In genomic region chr4:99013884-99014523, GRCh38 we compare ENCODE assay signal across 24 cellular contexts. TPM values are rescaled to one million over a fixed set of nuclear protein-coding genes. Genes with fewer than 3 reads are reported as not detected.
DNase-seq lines count a peak whose midpoint lies in the region; ATAC-seq and TF ChIP-seq lines count a peak whose summit lies in the region.
"Had no signal": no experiment of that assay in that cellular context is flagged by ENCODE, and none has a peak within 500 bp of the region (broad histone marks: within the 10 kb centered on the region; RNA-seq: fewer than 3 reads in every experiment).

No MANE protein-coding gene starts in this region.

- H3K36me3 ChIP-seq in IMR-90 (ENCODE audit: control insufficient read depth, insufficient read depth, low read length) (peaks cover 3% of the 10 kb centered on the region; the same call in 1 of the 2 replicates), ascending aorta (no peaks in the 10 kb centered on the region), left ventricle myocardium inferior (no peaks in the 10 kb centered on the region)
- H3K36me3 ChIP-seq: left lung, thyroid gland had no signal

- no peak overlapping the region for H3K56ac ChIP-seq in IMR-90 (ENCODE audit: extremely low read depth, insufficient read depth, low read length)

- H3K36me3 Mint-ChIP-seq in stimulated activated effector memory CD8-positive, alpha-beta T cell treated with anti-CD3 and anti-CD28 coated beads, Interleukin-12 subunit alpha, Interleukin-12 subunit beta, amount 100 ng/mL, for 72 hours = peaks cover 9% of the 10 kb centered on the region
- H3K36me3 Mint-ChIP-seq in mesothelial cell of epicardium = peaks cover 73% of the 10 kb centered on the region

- H3K9me1 ChIP-seq in IMR-90 (ENCODE audit: insufficient read depth, low read length) = no peaks in the 10 kb centered on the region

- no peak overlapping the region for H3K14ac ChIP-seq in IMR-90 (replicated peaks; ENCODE audit: low read depth, low read length)

- H3K27me3 ChIP-seq in IMR-90 (ENCODE audit: control insufficient read depth, insufficient read depth, low read length) (no peaks in the 10 kb centered on the region), ascending aorta (no peaks in the 10 kb centered on the region), left ventricle myocardium inferior (ENCODE audit: low read depth) (no peaks in the 10 kb centered on the region)
- H3K27me3 ChIP-seq: left lung, thyroid gland had no signal

- H2BK20ac ChIP-seq in IMR-90 (ENCODE audit: low read depth, low read length) = no peak overlapping the region

- BruUV-seq in IMR-90 (replicated peaks; lab: Mats Ljungman, UMichigan) = no TSS peak

- H3K9me3 ChIP-seq in IMR-90 (ENCODE audit: control insufficient read depth, insufficient read depth, low read length) (peaks cover 2% of the 10 kb centered on the region; the same call in 1 of the 2 replicates), ascending aorta (peaks cover 0 to 23% of the 10 kb centered on the region in 2 donors), left ventricle myocardium inferior (replicated peaks) (peaks cover 24% of the 10 kb centered on the region)
- H3K9me3 ChIP-seq: thyroid gland had no signal

- intact Hi-C loops in IMR-90 (cut with micrococcal nuclease) = no loop called here
- intact Hi-C loops in ascending aorta (cut with DNase I) = no loop called here
- intact Hi-C loops in left ventricle myocardium inferior (cut with micrococcal nuclease) = no loop called here

- H3K4me3 ChIP-seq in IMR-90 (ENCODE audit: insufficient read depth, low read depth, low read length) (no peak overlapping the region), ascending aorta (no peak overlapping the region), left ventricle myocardium inferior (peak overlapping the region; percentile 54)
- H3K4me3 ChIP-seq: K562, left lung, thyroid gland had no signal

- no peak overlapping the region for H2AK9ac ChIP-seq in IMR-90 (replicated peaks; ENCODE audit: low read depth, low read length, poor library complexity)

- H3K23ac ChIP-seq in IMR-90 (ENCODE audit: low read depth, low read length) = no peak overlapping the region

- H3K4me1 Mint-ChIP-seq in stimulated activated effector memory CD8-positive, alpha-beta T cell treated with anti-CD3 and anti-CD28 coated beads, Interleukin-12 subunit alpha, Interleukin-12 subunit beta, amount 100 ng/mL, for 72 hours = peaks cover 34% of the 10 kb centered on the region
- peaks cover 7% of the 10 kb centered on the region for H3K4me1 Mint-ChIP-seq in mesothelial cell of epicardium
- H3K4me1 Mint-ChIP-seq: brain had no signal

- H3K18ac ChIP-seq in IMR-90 (ENCODE audit: low read depth, low read length) = 0 out of 2 replicates have a peak overlapping the region, but pooled peaks have one; percentile 35

- H2AK5ac ChIP-seq in IMR-90 (ENCODE audit: low read depth, low read length) = no peak overlapping the region

- no peak overlapping the region for H3K4me2 ChIP-seq in IMR-90 (ENCODE audit: low read depth, low read length)

- no peak overlapping the region for H3K27ac Mint-ChIP-seq in stimulated activated effector memory CD8-positive, alpha-beta T cell treated with anti-CD3 and anti-CD28 coated beads, Interleukin-12 subunit alpha, Interleukin-12 subunit beta, amount 100 ng/mL, for 72 hours
- H3K27ac Mint-ChIP-seq in mesothelial cell of epicardium = no peak overlapping the region
- H3K27ac Mint-ChIP-seq: activated naive CD8-positive, alpha-beta T cell treated with anti-CD3 and anti-CD28 coated beads, Interleukin-2, amount 10 ng/mL, durations not matched to agents 7 days and 5 days; brain; CD4-positive, CD25-positive, alpha-beta regulatory T cell; immature natural killer cell; stimulated activated memory B cell treated with anti-CD40 and anti-IgM and Interleukin-4, amounts not matched to agents 10 μg/mL and 1 μg/mL and 100 μg/mL, for 72 hours had no signal

- 0 out of 4 replicates have a peak overlapping the region, but pooled peaks of 1 of the 2 experiments have one; percentile 20 for H4K8ac ChIP-seq in IMR-90 (ENCODE audit: low read depth in 2 of 2, low read length in 2 of 2)

- peaks cover 10% of the 10 kb centered on the region; the same call in 1 of the 2 replicates for H4K20me1 ChIP-seq in IMR-90 (ENCODE audit: insufficient read depth, low read length)

- H3K9me3 Mint-ChIP-seq in stimulated activated effector memory CD8-positive, alpha-beta T cell treated with anti-CD3 and anti-CD28 coated beads, Interleukin-12 subunit alpha, Interleukin-12 subunit beta, amount 100 ng/mL, for 72 hours = peaks cover 4% of the 10 kb centered on the region
- peaks cover 63% of the 10 kb centered on the region for H3K9me3 Mint-ChIP-seq in mesothelial cell of epicardium

- H3K9ac ChIP-seq in IMR-90 (ENCODE audit: low read depth, low read length) = no peak overlapping the region

- H2BK15ac ChIP-seq in IMR-90 (ENCODE audit: low read depth, low read length) = no peak overlapping the region

- no peak for DNase-seq in IMR-90
- DNase-seq in ascending aorta (ENCODE audit: low spot score in 2 of 2) = no peak
- no peak for DNase-seq in left ventricle myocardium inferior
- DNase-seq in stimulated activated effector memory CD8-positive, alpha-beta T cell treated with anti-CD3 and anti-CD28 coated beads, Interleukin-12 subunit alpha, Interleukin-12 subunit beta, amount 100 ng/mL, for 72 hours (ENCODE audit: low spot score in 2 of 2) = no peak
- no peak for DNase-seq in mesothelial cell of epicardium (ENCODE audit: low spot score in 2 of 2, unreplicated experiment in 2 of 2)
- DNase-seq in activated naive CD4-positive, alpha-beta T cell (lab: John Stamatoyannopoulos, UW) = no peak
- DNase-seq in activated gamma-delta T cell treated with Interleukin-2 at 50 U/mL for 16 hours = no peak
- DNase-seq: activated CD4-positive, alpha-beta T cell treated with anti-CD3 and anti-CD28 coated beads, Interleukin-2, amount 50 U/mL, for 1 hour; activated naive CD8-positive, alpha-beta T cell treated with anti-CD3 and anti-CD28 coated beads, Interleukin-2, amount 10 ng/mL, durations not matched to agents 7 days and 5 days; CD4-positive, CD25-positive, alpha-beta regulatory T cell; cortex of kidney; head of caudate nucleus; immature natural killer cell; left lung; NCI-H187; NCI-H526 treated with DMSO at 0.1 percent for 48 hours; SHP77; stimulated activated CD4-positive, alpha-beta T cell treated with anti-CD3 and anti-CD28 coated beads, Interleukin-2, amount 100 ng/mL, for 24 hours; thyroid gland had no signal

- peak overlapping the region; percentile 38 for H2BK5ac ChIP-seq in IMR-90 (ENCODE audit: low read depth, low read length, poor library complexity, severe bottlenecking)

- no peaks in the 10 kb centered on the region for H3K27me3 Mint-ChIP-seq in mesothelial cell of epicardium (ENCODE audit: low read depth)
- H3K27me3 Mint-ChIP-seq: activated naive CD8-positive, alpha-beta T cell treated with anti-CD3 and anti-CD28 coated beads, Interleukin-2, amount 10 ng/mL, durations not matched to agents 7 days and 5 days; CD4-positive, CD25-positive, alpha-beta regulatory T cell; stimulated activated memory B cell treated with anti-CD40 and anti-IgM and Interleukin-4, amounts not matched to agents 10 μg/mL and 1 μg/mL and 100 μg/mL, for 72 hours had no signal

- H3K4me1 ChIP-seq in IMR-90 (ENCODE audit: control insufficient read depth, insufficient read depth, low read length) = peaks cover 1% of the 10 kb centered on the region; the same call in 1 of the 2 replicates
- H3K4me1 ChIP-seq in ascending aorta = peaks cover 0 to 5% of the 10 kb centered on the region in 2 donors
- peaks cover 26% of the 10 kb centered on the region for H3K4me1 ChIP-seq in left ventricle myocardium inferior
- H3K4me1 ChIP-seq: left lung had no signal

- H3K79me1 ChIP-seq in IMR-90 (ENCODE audit: low read depth in 1 of 2, low read length in 2 of 2) = peaks cover 22 to 59% of the 10 kb centered on the region in 2 experiments

- no peak overlapping the region for H4K5ac ChIP-seq in IMR-90 (ENCODE audit: low read depth, low read length)

- H3K4me3 Mint-ChIP-seq in stimulated activated effector memory CD8-positive, alpha-beta T cell treated with anti-CD3 and anti-CD28 coated beads, Interleukin-12 subunit alpha, Interleukin-12 subunit beta, amount 100 ng/mL, for 72 hours = no peak overlapping the region
- no peak overlapping the region for H3K4me3 Mint-ChIP-seq in mesothelial cell of epicardium
- H3K4me3 Mint-ChIP-seq: activated naive CD8-positive, alpha-beta T cell treated with anti-CD3 and anti-CD28 coated beads, Interleukin-2, amount 10 ng/mL, durations not matched to agents 7 days and 5 days; brain; CD4-positive, CD25-positive, alpha-beta regulatory T cell; immature natural killer cell; neural crest cell; stimulated activated memory B cell treated with anti-CD40 and anti-IgM and Interleukin-4, amounts not matched to agents 10 μg/mL and 1 μg/mL and 100 μg/mL, for 72 hours had no signal

- no CpG with 5 or more reads among the region's 6 CpGs for WGBS in IMR-90 (ENCODE audit: extremely low coverage in 2 of 2, insufficient read length in 1 of 2), 2 experiments

- dilution Hi-C loops in IMR-90 (cut with HindIII; ENCODE audit: low sequenced_read_pairs, unreplicated experiment) = no loop called here

- TF ChIP-seq POLR2A in IMR-90 (IDR thresholded peaks at IDR 0.05; ENCODE audit: low read depth, low read length) = no peak

- no peak overlapping the region for H2AFZ ChIP-seq in IMR-90 (replicated peaks; ENCODE audit: low read length, poor library complexity)

- in situ Hi-C loops in IMR-90 (cut with MboI; ENCODE audit: low sequenced_read_pairs) = no loop called here

- POLR2A ChIA-PET in IMR-90 (lab: Charles Lee; ENCODE audit: unreplicated experiment) = no interaction called here

- no peak overlapping the region for H3K4ac ChIP-seq in IMR-90 (ENCODE audit: low read depth, low read length)

- CTCF ChIA-PET in IMR-90 (lab: Yijun Ruan, JAX) = no interaction called here

- no peak overlapping the region for H3K27ac ChIP-seq in IMR-90 (ENCODE audit: insufficient read depth, low read length)
- peak overlapping the region; percentile 67 to 74 for H3K27ac ChIP-seq in ascending aorta
- H3K27ac ChIP-seq in left ventricle myocardium inferior (replicated peaks) = peak overlapping the region; percentile 86
- H3K27ac ChIP-seq: left lung, thyroid gland had no signal

- no peak for TF ChIP-seq RAD21 in IMR-90 (IDR thresholded peaks at IDR 0.05; ENCODE audit: low read length)

- ATAC-seq in IMR-90 (ENCODE audit: low read depth) (no peak), GM21526 (IDR thresholded peaks at IDR 0.05; ENCODE audit: low FRiP score, unreplicated experiment) (no peak)
- peak; percentile 78 for ATAC-seq in stimulated activated effector memory CD8-positive, alpha-beta T cell treated with anti-CD3 and anti-CD28 coated beads, Interleukin-12 subunit alpha, Interleukin-12 subunit beta, amount 100 ng/mL, for 72 hours
- ATAC-seq: stimulated activated memory B cell treated with anti-CD40 and anti-IgM and Interleukin-4, amounts not matched to agents 10 μg/mL and 1 μg/mL and 100 μg/mL, for 72 hours had no signal

- H4K91ac ChIP-seq in IMR-90 (ENCODE audit: insufficient read depth, low read depth, low read length) = no peak overlapping the region

- no peak for TF ChIP-seq CTCF in IMR-90 (conservative IDR thresholded peaks at IDR 0.05; ENCODE audit: low read depth, low read length)
- TF ChIP-seq CTCF in ascending aorta (IDR thresholded peaks at IDR 0.05) = no peak
- TF ChIP-seq CTCF in left ventricle myocardium inferior (IDR thresholded peaks at IDR 0.05; ENCODE audit: borderline replicate concordance) = no peak
- TF ChIP-seq CTCF in mesothelial cell of epicardium (IDR thresholded peaks at IDR 0.05; ENCODE audit: unreplicated experiment) = no peak

- peak overlapping the region; percentile 14; the same call in 1 of the 2 replicates for H2BK120ac ChIP-seq in IMR-90 (ENCODE audit: low read depth, low read length)

RNA-seq across cellular contexts. Expression of gene METAP1, which starts 18.5 kb away (rescaled TPM):
- total RNA-seq in IMR-90 (2012; rRNA removed) (43.7 and 76.1 TPM in 2 replicates), ascending aorta (53.2 TPM), left ventricle myocardium inferior (50.8 TPM), mesothelial cell of epicardium (51.1 to 53.5 TPM (median 51.6 TPM) in 3 replicates)
- polyA plus RNA-seq in IMR-90 (2012; rRNA removed) = 38.2 and 47.9 TPM in 2 replicates
- 10.2 and 21.2 TPM in 2 replicates for polyA plus RNA-seq in IMR-90 (2012; cell fraction: cytosol; rRNA removed)
- polyA plus RNA-seq in IMR-90 (2012; cell fraction: nucleus; rRNA removed; ENCODE audit: low replicate concordance) = 18.8 and 53.5 TPM in 2 replicates
